ENCODE assay signal across 8 cellular contexts in genomic region chr9:121121582-121122087, GRCh38. TPM values are rescaled to one million over a fixed set of nuclear protein-coding genes. Genes with fewer than 3 reads are reported as not detected.
DNase-seq lines count a peak whose midpoint lies in the region; ATAC-seq and TF ChIP-seq lines count a peak whose summit lies in the region.

No MANE protein-coding gene starts in this region.

- H3K4me1 ChIP-seq in foreskin keratinocyte (peaks cover 12% of the 10 kb centered on the region), neuron (ENCODE audit: insufficient read depth, low read length) (peaks cover 18% of the 10 kb centered on the region)

- H3K36me3 ChIP-seq in neuron (ENCODE audit: insufficient read depth, low read length) = peaks cover 9% of the 10 kb centered on the region

- H3K27ac ChIP-seq in foreskin keratinocyte = peak overlapping the region; percentile 44

- H3K27me3 ChIP-seq in foreskin keratinocyte (no peaks in the 10 kb centered on the region), neuron (ENCODE audit: insufficient read depth, low read length) (no peaks in the 10 kb centered on the region)

- H3K4me3 ChIP-seq in neuron (ENCODE audit: low read length) = peak overlapping the region; percentile 51

- ATAC-seq in GM21526 (IDR thresholded peaks at IDR 0.05; ENCODE audit: low FRiP score, unreplicated experiment) (peak; percentile 97), foreskin keratinocyte (peak; percentile 100)

- TF ChIP-seq CTCF in foreskin keratinocyte (conservative IDR thresholded peaks at IDR 0.05) = peak; percentile 49

- peak overlapping the region; percentile 76 for H2AFZ ChIP-seq in neuron (ENCODE audit: low read depth, low read length)

- DNase-seq in DMS153 treated with DMSO at 0.1 percent for 48 hours (lab: John Stamatoyannopoulos, UW; ENCODE audit: unreplicated experiment) (peak; percentile 91), HuH-7 (ENCODE audit: low spot score) (peak; percentile 72), SHP77 treated with DMSO at 0.1 percent for 48 hours (lab: John Stamatoyannopoulos, UW) (peak; percentile 94), activated gamma-delta T cell treated with Interleukin-2 at 50 U/mL for 16 hours (peak; percentile 96), foreskin keratinocyte (peak; percentile 84 to 93), stromal cell of bone marrow (ENCODE audit: low read depth) (peak; percentile 96)

- H3K9me3 ChIP-seq in neuron (ENCODE audit: low read length) = no peaks in the 10 kb centered on the region

RNA-seq across cellular contexts. Expression of gene CNTRL, which starts 46.9 kb away (rescaled TPM):
- total RNA-seq in foreskin keratinocyte = 10.5 and 11.1 TPM in 2 replicates
- polyA plus RNA-seq in foreskin keratinocyte = 3.2 and 3.8 TPM in 2 replicates

Comparison
In these comparisons a context has a peak if more than half of its experiments do, and no peak if none do; other contexts are left out.
1. Peak in every context shown above with its lines: DNase-seq, ATAC-seq, H3K4me3 ChIP-seq and H3K27ac ChIP-seq.